Comparison of ENCODE assay signal across 18 cellular contexts in genomic region chr5:119570935-119571334, GRCh38.
"Had no signal": no experiment of that assay in that cellular context is flagged by ENCODE, and none has a peak within 500 bp of the region (broad histone marks: within the 10 kb centered on the region; RNA-seq: fewer than 3 reads in every experiment).

No MANE protein-coding gene starts in this region.

- DNase-seq: effector memory CD8-positive, alpha-beta T cell; gastrocnemius medialis; glutamatergic neuron; immature natural killer cell; left ventricle myocardium superior; mesendoderm; naive B cell; small intestine; stimulated activated CD4-positive, alpha-beta T cell treated with anti-CD3 and anti-CD28 coated beads, Interleukin-12 subunit alpha, Interleukin-12 subunit beta, amount 100 ng/mL, for 4 hours; stimulated activated naive CD4-positive, alpha-beta T cell; stomach; substantia nigra; transverse colon had no signal

- H3K4me3 ChIP-seq: esophagus muscularis mucosa, gastrocnemius medialis, lung, right atrium auricular region, stomach, thoracic aorta, transverse colon had no signal

- H3K9me3 ChIP-seq: esophagus muscularis mucosa, gastrocnemius medialis, right atrium auricular region, stomach, thoracic aorta, transverse colon had no signal

- H3K27ac ChIP-seq: epithelial cell of prostate, esophagus muscularis mucosa, gastrocnemius medialis, right atrium auricular region, stomach, thoracic aorta, transverse colon had no signal

- H3K36me3 ChIP-seq: esophagus muscularis mucosa, gastrocnemius medialis, right atrium auricular region, stomach, thoracic aorta, transverse colon had no signal

- ATAC-seq: effector memory CD8-positive, alpha-beta T cell; gastrocnemius medialis; left ventricle myocardium superior had no signal

- H3K4me1 ChIP-seq: esophagus muscularis mucosa, gastrocnemius medialis, right atrium auricular region, stomach, transverse colon had no signal
